In genomic region chr5:179621551-179621971, GRCh38 we compare ENCODE assay signal across 10 cellular contexts. TPM values are rescaled to one million over a fixed set of nuclear protein-coding genes. Genes with fewer than 3 reads are reported as not detected.
DNase-seq lines count a peak whose midpoint lies in the region; ATAC-seq and TF ChIP-seq lines count a peak whose summit lies in the region.
"Had no signal": no experiment of that assay in that cellular context is flagged by ENCODE, and none has a peak within 500 bp of the region (broad histone marks: within the 10 kb centered on the region; RNA-seq: fewer than 3 reads in every experiment).

No MANE protein-coding gene starts in this region.

- peak overlapping the region; percentile 97 for H3K4me3 Mint-ChIP-seq in central memory CD8-positive, alpha-beta T cell

- peak overlapping the region; percentile 71 for H3K14ac ChIP-seq in IMR-90 (replicated peaks; ENCODE audit: low read depth, low read length)

- H4K5ac ChIP-seq in IMR-90 (ENCODE audit: low read depth, low read length): no peak overlapping the region

- H3K9ac ChIP-seq in IMR-90 (ENCODE audit: low read depth, low read length): peak overlapping the region; percentile 80

- peak overlapping the region; percentile 100 for H3K27ac Mint-ChIP-seq in central memory CD8-positive, alpha-beta T cell (ENCODE audit: low read depth)

- no peak overlapping the region for H4K91ac ChIP-seq in IMR-90 (ENCODE audit: insufficient read depth, low read depth, low read length)

- peaks cover 24% of the 10 kb centered on the region for H3K4me1 ChIP-seq in ACC112 (ENCODE audit: control insufficient read depth, insufficient read depth, low read length, unreplicated experiment)
- H3K4me1 ChIP-seq in IMR-90 (ENCODE audit: control insufficient read depth, insufficient read depth, low read length): peaks cover 12% of the 10 kb centered on the region
- peaks cover 33 to 55% of the 10 kb centered on the region in 2 donors for H3K4me1 ChIP-seq in muscle layer of duodenum (ENCODE audit: control insufficient read depth in 1 of 2, insufficient read depth in 2 of 2, low read length in 2 of 2)

- DNase-seq in IMR-90 (no peak), GM19238 (ENCODE audit: insufficient read length, low spot score) (no peak), NCI-H226 (no peak), NCI-H2081 (lab: John Stamatoyannopoulos, UW) (no peak), caudate nucleus (lab: John Stamatoyannopoulos, UW) (no peak)
- no peak for DNase-seq in central memory CD8-positive, alpha-beta T cell (ENCODE audit: low spot score in 2 of 2)

- no peaks in the 10 kb centered on the region for H3K27me3 ChIP-seq in ACC112 (ENCODE audit: insufficient read depth, low read length)
- no peaks in the 10 kb centered on the region for H3K27me3 ChIP-seq in IMR-90 (ENCODE audit: control insufficient read depth, insufficient read depth, low read length)
- no peaks in the 10 kb centered on the region for H3K27me3 ChIP-seq in muscle layer of duodenum (ENCODE audit: low read depth, low read length)

- no peak for TF ChIP-seq RAD21 in IMR-90 (IDR thresholded peaks at IDR 0.05; ENCODE audit: low read length)

- H3K56ac ChIP-seq in IMR-90 (ENCODE audit: extremely low read depth, insufficient read depth, low read length): 0 out of 2 replicates have a peak overlapping the region, but pooled peaks have one; percentile 8

- H3K27me3 Mint-ChIP-seq in central memory CD8-positive, alpha-beta T cell: no peaks in the 10 kb centered on the region

- no peak overlapping the region for H2AK9ac ChIP-seq in IMR-90 (replicated peaks; ENCODE audit: low read depth, low read length, poor library complexity)

- H3K4ac ChIP-seq in IMR-90 (ENCODE audit: low read depth, low read length): no peak overlapping the region

- in situ Hi-C loops in IMR-90 (cut with MboI; ENCODE audit: low sequenced_read_pairs): no loop called here

- H2AK5ac ChIP-seq in IMR-90 (ENCODE audit: low read depth, low read length): no peak overlapping the region

- H3K9me3 ChIP-seq in IMR-90 (ENCODE audit: control insufficient read depth, insufficient read depth, low read length) (no peaks in the 10 kb centered on the region), muscle layer of duodenum (ENCODE audit: control insufficient read depth in 1 of 2, low read length in 2 of 2) (no peaks in the 10 kb centered on the region)

- H3K79me2 ChIP-seq in ACC112 (ENCODE audit: control insufficient read depth, insufficient read depth, low read length, unreplicated experiment): peaks cover 66% of the 10 kb centered on the region

- no peaks in the 10 kb centered on the region for H3K9me3 Mint-ChIP-seq in central memory CD8-positive, alpha-beta T cell

- H3K27ac ChIP-seq in ACC112 (ENCODE audit: low read depth, low read length) (peak overlapping the region; percentile 22), IMR-90 (ENCODE audit: insufficient read depth, low read length) (no peak overlapping the region), muscle layer of duodenum (ENCODE audit: low read length) (peak overlapping the region; percentile 78), caudate nucleus (ENCODE audit: low read depth, low read length) (no peak overlapping the region)

- POLR2A ChIA-PET in IMR-90 (lab: Charles Lee; ENCODE audit: unreplicated experiment): no interaction called here

- no peak for ATAC-seq in IMR-90 (ENCODE audit: low read depth)
- no peak for ATAC-seq in central memory CD8-positive, alpha-beta T cell (replicated peaks; ENCODE audit: extremely low read depth, poor library complexity, severe bottlenecking)

- dilution Hi-C loops in IMR-90 (cut with HindIII; ENCODE audit: low sequenced_read_pairs, unreplicated experiment): no loop called here

- H2AFZ ChIP-seq in ACC112 (ENCODE audit: low read length, unreplicated experiment) (no peak overlapping the region), IMR-90 (replicated peaks; ENCODE audit: low read length, poor library complexity) (no peak overlapping the region)

- TF ChIP-seq POLR2A in IMR-90 (IDR thresholded peaks at IDR 0.05; ENCODE audit: low read depth, low read length): no peak

- H3K4me3 ChIP-seq in ACC112 (ENCODE audit: low read depth, low read length) (peak overlapping the region; percentile 94), IMR-90 (ENCODE audit: insufficient read depth, low read depth, low read length) (peak overlapping the region; percentile 69), muscle layer of duodenum (ENCODE audit: low read depth in 1 of 2, low read length in 2 of 2) (peak overlapping the region; percentile 88 to 96)

- no peak overlapping the region for H2BK5ac ChIP-seq in IMR-90 (ENCODE audit: low read depth, low read length, poor library complexity, severe bottlenecking)

- peak overlapping the region; percentile 98 for H3K4me2 ChIP-seq in IMR-90 (ENCODE audit: low read depth, low read length)

- 2% methylated on average over 7 of the region's 9 CpGs; no CpG with 5 or more reads in 1 of the 2 experiments for WGBS in IMR-90 (ENCODE audit: extremely low coverage in 2 of 2, insufficient read length in 1 of 2), 2 experiments

- H2BK120ac ChIP-seq in IMR-90 (ENCODE audit: low read depth, low read length): no peak overlapping the region

- TSS peak; percentile 33 for BruUV-seq in IMR-90 (replicated peaks; lab: Mats Ljungman, UMichigan)

- H3K36me3 Mint-ChIP-seq in central memory CD8-positive, alpha-beta T cell (ENCODE audit: insufficient read depth): peaks cover 76% of the 10 kb centered on the region

- H3K36me3 ChIP-seq in ACC112 (ENCODE audit: insufficient read depth, low read length) (peaks cover 55% of the 10 kb centered on the region), IMR-90 (ENCODE audit: control insufficient read depth, insufficient read depth, low read length) (peaks cover 44% of the 10 kb centered on the region), muscle layer of duodenum (ENCODE audit: control insufficient read depth in 1 of 2, insufficient read depth in 2 of 2, low read length in 2 of 2) (peaks cover 46 to 54% of the 10 kb centered on the region in 2 donors)

- H3K9me1 ChIP-seq in IMR-90 (ENCODE audit: insufficient read depth, low read length): peaks cover 10% of the 10 kb centered on the region; the same call in 1 of the 2 replicates

- intact Hi-C loops in IMR-90 (cut with micrococcal nuclease): loop anchor here (5.0 kb wide), 2 partner anchors 76 to 201 kb away; partner anchors contain the start of genes CANX and SQSTM1

- no peak overlapping the region for H4K8ac ChIP-seq in IMR-90 (ENCODE audit: low read depth in 2 of 2, low read length in 2 of 2)

- no peak overlapping the region for H2BK20ac ChIP-seq in IMR-90 (ENCODE audit: low read depth, low read length)

- TF ChIP-seq CTCF in IMR-90 (conservative IDR thresholded peaks at IDR 0.05; ENCODE audit: low read depth, low read length): no peak

- peaks cover 9 to 35% of the 10 kb centered on the region in 2 experiments; a peak in 3 of 4 replicates for H3K79me1 ChIP-seq in IMR-90 (ENCODE audit: low read depth in 1 of 2, low read length in 2 of 2)

- H4K20me1 ChIP-seq in IMR-90 (ENCODE audit: insufficient read depth, low read length): peaks cover 69% of the 10 kb centered on the region

- CTCF ChIA-PET in IMR-90 (lab: Yijun Ruan, JAX): interaction anchor here (0.7 to 2.1 kb wide), 3 partner anchors 10 to 1227 kb away, joined by 3 to 7 read pairs (median 4); no protein-coding TSS in a partner anchor

- H3K23ac ChIP-seq in IMR-90 (ENCODE audit: low read depth, low read length): peak overlapping the region; percentile 81

- H3K4me1 Mint-ChIP-seq in central memory CD8-positive, alpha-beta T cell: peaks cover 74% of the 10 kb centered on the region

- no peak overlapping the region for H2BK15ac ChIP-seq in IMR-90 (ENCODE audit: low read depth, low read length)

- no peak overlapping the region for H3K18ac ChIP-seq in IMR-90 (ENCODE audit: low read depth, low read length)

TF ChIP-seq in IMR-90, 13 proteins besides CTCF, POLR2A, EP300 and RAD21:
- TF ChIP-seq RFX5 (IDR thresholded peaks at IDR 0.05; ENCODE audit: low read depth, low read length) (no peak), FOS (IDR thresholded peaks at IDR 0.05; ENCODE audit: low read depth, low read length) (no peak), CEBPB (IDR thresholded peaks at IDR 0.05; ENCODE audit: low read depth, low read length) (no peak)

RNA-seq across cellular contexts. Expression of gene HNRNPH1, which starts 1.9 kb away (rescaled TPM):
- total RNA-seq in IMR-90 (2012; rRNA removed): 300 and 735 TPM in 2 replicates
- 230 and 288 TPM in 2 replicates for polyA plus RNA-seq in IMR-90 (2012; rRNA removed)
- 34.5 and 69.4 TPM in 2 replicates for polyA plus RNA-seq in IMR-90 (2012; cell fraction: cytosol; rRNA removed)
- 110 and 525 TPM in 2 replicates for polyA plus RNA-seq in IMR-90 (2012; cell fraction: nucleus; rRNA removed; ENCODE audit: low replicate concordance)

RNA-seq across cellular contexts. Expression of gene CBY3, which starts 59.3 kb away (rescaled TPM):
- total RNA-seq in IMR-90 (2012; rRNA removed): 0.18 TPM in 1 of 2 replicates, not detected in the other
- polyA plus RNA-seq in IMR-90 (2012; rRNA removed): not detected in 2 replicates
- polyA plus RNA-seq in IMR-90 (2012; cell fraction: cytosol; rRNA removed): not detected in 2 replicates
- not detected in 2 replicates for polyA plus RNA-seq in IMR-90 (2012; cell fraction: nucleus; rRNA removed; ENCODE audit: low replicate concordance)
- total RNA-seq: myocyte; T-helper 1 cell treated with Interleukin-12 subunit alpha and Interleukin-12 subunit beta and Interleukin-4 antibody, amounts not matched to agents 30 ng/mL and 1 ng/mL, for 36 hours had no signal

Comparison
In these comparisons a context has a peak if more than half of its experiments do, and no peak if none do; other contexts are left out.
1. H3K27ac ChIP-seq: peak in ACC112 (single experiment) and muscle layer of duodenum (single experiment); none in IMR-90 (single experiment) and caudate nucleus (single experiment).
2. Peak in every context shown above with its lines, with median percentiles within 50 percentile points of each other: H3K4me3 ChIP-seq.